Comparison of ENCODE assay signal across 14 cellular contexts in the genomic region with DNA sequence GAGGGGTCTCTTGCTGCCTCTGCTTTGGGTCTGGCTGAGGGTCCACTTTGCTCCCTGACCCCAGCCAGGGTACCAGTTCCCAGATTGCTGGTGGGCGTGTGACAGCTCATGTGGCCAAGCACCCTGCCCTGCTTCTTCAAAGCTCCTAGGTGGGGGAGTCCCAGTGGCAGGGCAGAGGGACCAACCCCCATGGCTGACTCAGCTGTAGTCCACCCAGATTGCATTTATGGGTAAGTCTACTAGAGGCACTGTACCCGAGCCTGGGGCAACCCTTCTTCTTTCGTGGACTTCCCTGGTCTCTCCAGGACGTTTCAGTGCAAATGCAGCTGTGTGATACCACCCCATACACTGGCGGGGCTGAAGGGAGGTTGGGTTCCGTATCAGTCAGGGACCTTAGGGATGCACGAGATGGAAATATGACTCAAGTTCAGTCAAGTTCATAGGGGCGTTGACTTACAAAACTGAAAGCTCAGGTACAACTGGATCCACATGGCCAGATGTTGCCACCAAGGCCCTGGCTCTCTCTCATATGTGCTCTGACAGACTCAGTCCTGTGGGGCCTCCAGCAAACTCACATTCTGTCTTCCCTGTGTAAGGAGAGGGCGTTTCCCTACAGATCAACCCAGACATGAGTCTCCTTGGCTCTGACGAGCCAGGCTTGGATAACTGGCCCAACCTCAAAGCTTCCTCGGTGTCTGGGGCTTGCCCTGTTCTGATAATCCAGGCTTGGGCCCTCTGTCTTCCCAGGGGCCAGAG. TPM values are rescaled to one million over a fixed set of nuclear protein-coding genes. Genes with fewer than 3 reads are reported as not detected.
DNase-seq lines count a peak whose midpoint lies in the region; ATAC-seq, FAIRE-seq and TF ChIP-seq lines count a peak whose summit lies in the region.
"Had no signal": no experiment of that assay in that cellular context is flagged by ENCODE, and none has a peak within 500 bp of the region (broad histone marks: within the 10 kb centered on the region; RNA-seq: fewer than 3 reads in every experiment).

No MANE protein-coding gene starts in this region.

- CTCF ChIA-PET in RWPE1 (lab: Yijun Ruan, JAX): interaction anchor here (0.8 to 5.4 kb wide), 2 partner anchors 91 to 115 kb away, joined by 3 to 18 read pairs; no protein-coding TSS in a partner anchor

- DNase-seq in RWPE1 (ENCODE audit: low spot score) (no peak), kidney (no peak), smooth muscle cell (lab: John Stamatoyannopoulos, UW; ENCODE audit: unreplicated experiment) (no peak), OCI-M1 (lab: John Stamatoyannopoulos, UW) (no peak), HAP-1 (ENCODE audit: low spot score in 2 of 2) (no peak)
- DNase-seq: activated naive CD4-positive, alpha-beta T cell treated with Interleukin-2 at 50 U/mL for 16 hours; CD8-positive, alpha-beta T cell; NCI-H1092; NCI-H526 treated with DMSO at 0.1 percent for 48 hours; SJCRH30 had no signal

- H3K27me3 ChIP-seq in Loucy (ENCODE audit: insufficient read depth, low read length, poor library complexity, severe bottlenecking) (no peaks in the 10 kb centered on the region), smooth muscle cell (ENCODE audit: low read depth) (no peaks in the 10 kb centered on the region), HAP-1 (ENCODE audit: low read depth) (no peaks in the 10 kb centered on the region)
- H3K27me3 ChIP-seq: SJCRH30 had no signal

- H3K4me2 ChIP-seq in Loucy (ENCODE audit: low read depth, low read length, poor library complexity, severe bottlenecking) (peak overlapping the region; percentile 56), smooth muscle cell (peak overlapping the region; percentile 30)

- intact Hi-C loops in kidney (cut with DNase I): no loop called here

- peak overlapping the region; percentile 37 for H3K4me3 ChIP-seq in Loucy (ENCODE audit: low read length, poor library complexity, severe bottlenecking)
- H3K4me3 ChIP-seq in kidney (ENCODE audit: low read length in 2 of 2): no peak overlapping the region
- no peak overlapping the region for H3K4me3 ChIP-seq in smooth muscle cell
- H3K4me3 ChIP-seq in HAP-1: no peak overlapping the region
- H3K4me3 ChIP-seq: SJCRH30 had no signal

- peak overlapping the region; percentile 33 for H3K9ac ChIP-seq in Loucy (ENCODE audit: low read depth, low read length, poor library complexity, severe bottlenecking)
- no peak overlapping the region for H3K9ac ChIP-seq in kidney (ENCODE audit: low read length in 2 of 2)
- H3K9ac ChIP-seq in smooth muscle cell (ENCODE audit: low read depth): peak overlapping the region; percentile 25

- H3F3A ChIP-seq in Loucy (ENCODE audit: low read depth): no peaks in the 10 kb centered on the region
- H3F3A ChIP-seq in smooth muscle cell (ENCODE audit: low read depth): peaks cover 20% of the 10 kb centered on the region

- H4K20me1 ChIP-seq in Loucy (ENCODE audit: insufficient read depth, low read length, poor library complexity, severe bottlenecking) (no peaks in the 10 kb centered on the region), smooth muscle cell (ENCODE audit: low read depth) (no peaks in the 10 kb centered on the region)

- H3K4me1 ChIP-seq in Loucy (ENCODE audit: insufficient read depth, low read length, poor library complexity, severe bottlenecking) (peaks cover 31% of the 10 kb centered on the region), kidney (ENCODE audit: control insufficient read depth in 1 of 2, insufficient read depth in 1 of 2, low read depth in 1 of 2, low read length in 2 of 2) (peaks cover 0 to 10% of the 10 kb centered on the region in 2 donors), smooth muscle cell (ENCODE audit: low read depth) (peaks cover under 1% of the 10 kb centered on the region), HAP-1 (peaks cover 7% of the 10 kb centered on the region)
- H3K4me1 ChIP-seq: SJCRH30 had no signal

- H3K79me2 ChIP-seq in Loucy (ENCODE audit: insufficient read depth, low read length): no peaks in the 10 kb centered on the region
- H3K79me2 ChIP-seq in smooth muscle cell (ENCODE audit: low read depth): peaks cover 33% of the 10 kb centered on the region

- H3K27ac ChIP-seq in RWPE1 (peak overlapping the region; percentile 95), kidney (ENCODE audit: low read depth in 2 of 2, low read length in 2 of 2) (peak overlapping the region; percentile 37 to 44), smooth muscle cell (ENCODE audit: low read depth) (peak overlapping the region; percentile 88)
- H3K27ac ChIP-seq: SJCRH30 had no signal

- no peaks in the 10 kb centered on the region for H3K9me2 ChIP-seq in Loucy (replicated peaks; ENCODE audit: low read depth, low read length)

- TF ChIP-seq CTCF in Loucy (conservative IDR thresholded peaks at IDR 0.05; ENCODE audit: low read length) (no peak), RWPE1 (conservative IDR thresholded peaks at IDR 0.05; ENCODE audit: low read depth) (no peak), kidney (IDR thresholded peaks at IDR 0.05; ENCODE audit: borderline replicate concordance, extremely low read depth, insufficient read depth) (no peak), smooth muscle cell (IDR thresholded peaks at IDR 0.05; ENCODE audit: borderline replicate concordance, insufficient read depth, poor library complexity, severe bottlenecking) (no peak)

- H2AFZ ChIP-seq in Loucy (ENCODE audit: low read length) (peak overlapping the region; percentile 80; the same call in 1 of the 2 replicates), smooth muscle cell (ENCODE audit: low read depth) (no peak overlapping the region)

- POLR2A ChIA-PET in RWPE1 (lab: Yijun Ruan, JAX; ENCODE audit: low non-redundant PET): no interaction called here

- WGBS in smooth muscle cell (ENCODE audit: low lambda C conversion rate): 79% methylated on average over 11 of the region's 11 CpGs

- no peaks in the 10 kb centered on the region for H3K9me3 ChIP-seq in Loucy (ENCODE audit: insufficient read depth, low read depth, low read length)
- no peaks in the 10 kb centered on the region for H3K9me3 ChIP-seq in kidney (ENCODE audit: control insufficient read depth in 1 of 2, low read length in 2 of 2)
- H3K9me3 ChIP-seq in smooth muscle cell (replicated peaks; ENCODE audit: low read depth): no peaks in the 10 kb centered on the region
- no peaks in the 10 kb centered on the region for H3K9me3 ChIP-seq in HAP-1
- H3K9me3 ChIP-seq: SJCRH30 had no signal

- no peak for FAIRE-seq in kidney (lab: Jason Lieb, UNC)
- FAIRE-seq: TTC549 had no signal

- H3K36me3 ChIP-seq in Loucy (ENCODE audit: insufficient read depth, low read length) (no peaks in the 10 kb centered on the region), kidney (ENCODE audit: control insufficient read depth in 1 of 2, insufficient read depth in 2 of 2, low read length in 2 of 2) (no peaks in the 10 kb centered on the region), smooth muscle cell (ENCODE audit: low read depth) (no peaks in the 10 kb centered on the region), HAP-1 (replicated peaks) (no peaks in the 10 kb centered on the region)
- H3K36me3 ChIP-seq: SJCRH30 had no signal

- no peak for ATAC-seq in HG03460 (IDR thresholded peaks at IDR 0.05; ENCODE audit: unreplicated experiment)
- ATAC-seq in HG02840 (IDR thresholded peaks at IDR 0.05; ENCODE audit: low FRiP score, unreplicated experiment): no peak
- ATAC-seq: CD8-positive, alpha-beta T cell had no signal

- in situ Hi-C loops in HAP-1 (cut with MboI; ENCODE audit: low sequenced_read_pairs): no loop called here

RNA-seq across cellular contexts. Expression of gene PTPRE, which starts 13.6 kb away (rescaled TPM):
- 25.7 TPM for total RNA-seq in kidney
- polyA plus RNA-seq in kidney (ENCODE audit: insufficient read depth, low read depth, low replicate concordance): 1.1 TPM
- total RNA-seq in smooth muscle cell: 17.0 and 22.7 TPM in 2 replicates
- 17.1 and 23.1 TPM in 2 replicates for polyA plus RNA-seq in smooth muscle cell

RNA-seq across cellular contexts. Expression of gene CLRN3, which starts 27.8 kb away (rescaled TPM):
- total RNA-seq in kidney: 9.4 TPM
- polyA plus RNA-seq in kidney (ENCODE audit: insufficient read depth, low read depth, low replicate concordance): 42.1 TPM
- not detected in 2 replicates for total RNA-seq in smooth muscle cell
- polyA plus RNA-seq in smooth muscle cell: not detected in 2 replicates
- total RNA-seq: CD8-positive, alpha-beta T cell; SJCRH30 had no signal

Comparison
In these comparisons a context has a peak if more than half of its experiments do, and no peak if none do; other contexts are left out.
1. H3K9ac ChIP-seq: peak in Loucy (single experiment) and smooth muscle cell (single experiment); none in kidney (0 of 2).
2. H3K27ac ChIP-seq: peak in every context shown above with its lines; median percentile 95 in RWPE1; 88 in smooth muscle cell; 40 in kidney.
3. RNA of gene CLRN3, which starts 27.8 kb away (total RNA-seq): 9.4 TPM in kidney (single experiment); not detected in smooth muscle cell; every median in the first group is over 10 times any median in the second.